Comparison of ENCODE assay signal across 15 cellular contexts in the genomic region with DNA sequence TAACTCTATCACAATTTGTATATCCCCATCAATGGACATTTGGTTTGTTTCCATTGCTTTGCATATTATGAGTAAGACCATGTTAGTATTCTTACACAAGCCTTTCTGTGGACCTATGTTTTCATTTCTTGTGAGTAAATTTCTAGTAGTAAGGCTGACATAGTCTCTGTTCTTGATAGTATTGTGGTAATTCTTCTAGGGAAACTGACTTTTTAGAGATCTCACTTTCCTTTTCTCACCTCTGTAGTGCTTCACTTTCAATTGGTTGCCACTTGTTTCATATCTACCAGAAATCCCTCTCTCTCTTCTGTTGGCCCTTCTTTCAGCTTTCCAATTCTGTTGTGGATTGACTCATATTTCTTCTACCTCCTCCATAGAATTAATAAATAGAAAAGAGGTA. TPM values are rescaled to one million over a fixed set of nuclear protein-coding genes. Genes with fewer than 3 reads are reported as not detected.
A peak's percentile ranks its signal among the peaks of the same experiment; 100 is the strongest.
DNase-seq lines count a peak whose midpoint lies in the region; ATAC-seq and TF ChIP-seq lines count a peak whose summit lies in the region.
"Had no signal": no experiment of that assay in that cellular context is flagged by ENCODE, and none has a peak within 500 bp of the region (broad histone marks: within the 10 kb centered on the region; RNA-seq: fewer than 3 reads in every experiment).

No MANE protein-coding gene starts in this region.

- H3K36me3 Mint-ChIP-seq in activated T-helper 1 cell treated with anti-CD3 and anti-CD28 coated beads, Interleukin-12 subunit alpha, Interleukin-12 subunit beta, Interleukin-2, Interleukin-4 antibody, amounts not matched to agents 30 ng/mL and 10 ng/mL and 1 ng/mL, durations not matched to agents 14 hours and 24 hours and 36 hours (ENCODE audit: low read depth): no peaks in the 10 kb centered on the region

- H3K9me3 Mint-ChIP-seq in activated T-helper 1 cell treated with anti-CD3 and anti-CD28 coated beads, Interleukin-12 subunit alpha, Interleukin-12 subunit beta, Interleukin-2, Interleukin-4 antibody, amounts not matched to agents 30 ng/mL and 10 ng/mL and 1 ng/mL, durations not matched to agents 14 hours and 24 hours and 36 hours: peaks cover 12% of the 10 kb centered on the region

- H3K27me3 Mint-ChIP-seq in activated T-helper 1 cell treated with anti-CD3 and anti-CD28 coated beads, Interleukin-12 subunit alpha, Interleukin-12 subunit beta, Interleukin-2, Interleukin-4 antibody, amounts not matched to agents 30 ng/mL and 10 ng/mL and 1 ng/mL, durations not matched to agents 14 hours and 24 hours and 36 hours (ENCODE audit: insufficient read depth): peaks cover 8% of the 10 kb centered on the region

- intact Hi-C loops in activated T-helper 1 cell treated with anti-CD3 and anti-CD28 coated beads, Interleukin-12 subunit alpha, Interleukin-12 subunit beta, Interleukin-2, Interleukin-4 antibody, amounts not matched to agents 30 ng/mL and 10 ng/mL and 1 ng/mL, durations not matched to agents 14 hours and 24 hours and 36 hours (cut with micrococcal nuclease): loop anchor here (1.0 to 10.0 kb wide), 4 partner anchors 8 to 1335 kb away; partner anchors contain the start of gene ISM1

- H3K4me1 Mint-ChIP-seq in activated T-helper 1 cell treated with anti-CD3 and anti-CD28 coated beads, Interleukin-12 subunit alpha, Interleukin-12 subunit beta, Interleukin-2, Interleukin-4 antibody, amounts not matched to agents 30 ng/mL and 10 ng/mL and 1 ng/mL, durations not matched to agents 14 hours and 24 hours and 36 hours (ENCODE audit: low read depth): peaks cover 35% of the 10 kb centered on the region

- H3K27ac Mint-ChIP-seq in activated T-helper 1 cell treated with anti-CD3 and anti-CD28 coated beads, Interleukin-12 subunit alpha, Interleukin-12 subunit beta, Interleukin-2, Interleukin-4 antibody, amounts not matched to agents 30 ng/mL and 10 ng/mL and 1 ng/mL, durations not matched to agents 14 hours and 24 hours and 36 hours: peak overlapping the region; percentile 73
- H3K27ac Mint-ChIP-seq: WTC11 had no signal

- DNase-seq in activated T-helper 1 cell treated with anti-CD3 and anti-CD28 coated beads, Interleukin-12 subunit alpha, Interleukin-12 subunit beta, Interleukin-2, Interleukin-4 antibody, amounts not matched to agents 30 ng/mL and 10 ng/mL and 1 ng/mL, durations not matched to agents 14 hours and 24 hours and 36 hours (ENCODE audit: low spot score): no peak
- DNase-seq in COR-L47 (lab: John Stamatoyannopoulos, UW) (no peak), NCI-H1930 (lab: John Stamatoyannopoulos, UW) (no peak), erythroblast (lab: John Stamatoyannopoulos, UW) (no peak), H4 (ENCODE audit: low spot score) (no peak)
- DNase-seq: activated naive CD4-positive, alpha-beta T cell treated with Interleukin-2 at 50 U/mL for 16 hours; colonic mucosa; NK-92 treated with Interleukin-12 subunit alpha and Interleukin-12 subunit beta, amount 100 ng/mL, for 24 hours; SJCRH30; small intestine had no signal

- ATAC-seq in GM18511 (IDR thresholded peaks at IDR 0.05; ENCODE audit: unreplicated experiment) (peak; percentile 93), GM19395 (IDR thresholded peaks at IDR 0.05; ENCODE audit: unreplicated experiment) (peak; percentile 84), HG03064 (IDR thresholded peaks at IDR 0.05; ENCODE audit: low read depth, unreplicated experiment) (peak; percentile 77)
- ATAC-seq: WTC11 had no signal

- TF ChIP-seq POLR2A in erythroblast (IDR thresholded peaks at IDR 0.05; ENCODE audit: low read length): no peak

- no peak overlapping the region for H3K4me3 Mint-ChIP-seq in activated T-helper 1 cell treated with anti-CD3 and anti-CD28 coated beads, Interleukin-12 subunit alpha, Interleukin-12 subunit beta, Interleukin-2, Interleukin-4 antibody, amounts not matched to agents 30 ng/mL and 10 ng/mL and 1 ng/mL, durations not matched to agents 14 hours and 24 hours and 36 hours
- H3K4me3 Mint-ChIP-seq: WTC11 had no signal

RNA-seq across cellular contexts. Expression of gene ISM1, which starts 8.5 kb away (rescaled TPM):
- total RNA-seq in activated T-helper 1 cell treated with anti-CD3 and anti-CD28 coated beads, Interleukin-12 subunit alpha, Interleukin-12 subunit beta, Interleukin-2, Interleukin-4 antibody, amounts not matched to agents 30 ng/mL and 10 ng/mL and 1 ng/mL, durations not matched to agents 14 hours and 24 hours and 36 hours: 2.0 and 2.4 TPM in 2 replicates
- 0.35 and 0.47 TPM in 2 replicates for total RNA-seq in H4 (2014; rRNA removed; shearing (Covaris generic))
- total RNA-seq: lung microvascular endothelial cell, SJCRH30 had no signal
